In the genomic region with DNA sequence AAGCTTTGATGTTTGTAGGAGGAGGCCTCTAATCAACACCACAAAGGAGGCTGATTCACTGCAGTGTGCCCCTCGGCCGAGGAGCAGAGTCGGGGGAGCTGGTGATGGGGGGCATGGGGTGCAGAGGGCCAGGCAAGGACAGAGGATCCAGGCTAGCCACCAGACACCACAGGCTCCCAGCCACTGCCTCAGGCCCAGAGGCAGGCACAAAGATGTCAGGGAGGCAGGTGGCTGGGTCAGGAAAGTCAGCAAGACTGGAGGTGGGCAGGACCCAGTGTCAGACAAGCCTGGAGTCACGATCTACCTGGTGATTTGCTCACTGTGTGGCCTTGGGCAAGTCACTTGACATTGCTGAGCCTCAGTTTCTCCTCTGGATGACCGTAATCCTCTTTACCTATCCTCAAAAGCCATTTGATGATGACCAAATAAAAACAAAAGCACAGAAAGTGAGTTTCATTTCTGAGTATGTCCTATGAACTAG, we compare ENCODE assay signal across 22 cellular contexts.
"Had no signal": no experiment of that assay in that cellular context is flagged by ENCODE, and none has a peak within 500 bp of the region (broad histone marks: within the 10 kb centered on the region; RNA-seq: fewer than 3 reads in every experiment).

No MANE protein-coding gene starts in this region.

- H3K9me3 Mint-ChIP-seq: natural killer cell treated with Interleukin-12 subunit alpha and Interleukin-12 subunit beta and Interleukin-15 and Interleukin-18, amount 100 ng/mL, for 72 hours; stimulated activated naive CD8-positive, alpha-beta T cell treated with anti-CD3 and anti-CD28 coated beads, Interleukin-15, Interleukin-2, amounts not matched to agents 100 ng/mL and 50 ng/mL, for 24 hours had no signal

- H3K4me3 ChIP-seq: lower lobe of right lung, pancreas, right lobe of liver, thoracic aorta, tibial nerve, upper lobe of left lung had no signal

- H3K27me3 Mint-ChIP-seq: stimulated activated naive CD8-positive, alpha-beta T cell treated with anti-CD3 and anti-CD28 coated beads, Interleukin-15, Interleukin-2, amounts not matched to agents 100 ng/mL and 50 ng/mL, for 24 hours had no signal

- H3K27ac ChIP-seq: lower lobe of right lung, neutrophil, pancreas, right lobe of liver, thoracic aorta, tibial nerve, upper lobe of left lung had no signal

- H3K9me3 ChIP-seq: lower lobe of right lung, neutrophil, pancreas, right lobe of liver, thoracic aorta had no signal

- DNase-seq: dermis blood vessel endothelial cell; effector memory CD4-positive, alpha-beta T cell; erythroblast; hypothalamus; immature natural killer cell; left ventricle myocardium superior; lower lobe of right lung; naive B cell; retina; right lobe of liver; small intestine; stimulated activated CD4-positive, alpha-beta T cell treated with anti-CD3 and anti-CD28 coated beads, Interleukin-15, amount 100 ng/mL, for 24 hours; stimulated activated CD4-positive, alpha-beta T cell treated with anti-CD3 and anti-CD28 coated beads, Interleukin-2, amount 100 ng/mL, for 48 hours; stimulated activated naive B cell treated with anti-CD40 and anti-IgM and Interleukin-4, amounts not matched to agents 10 μg/mL and 1 μg/mL and 100 μg/mL, for 72 hours; upper lobe of left lung had no signal

- H3K4me3 Mint-ChIP-seq: immature natural killer cell; naive B cell; natural killer cell treated with Interleukin-12 subunit alpha and Interleukin-12 subunit beta and Interleukin-15 and Interleukin-18, amount 100 ng/mL, for 72 hours; neural crest cell; stimulated activated naive B cell treated with anti-CD40 and anti-IgM and Interleukin-4, amounts not matched to agents 10 μg/mL and 1 μg/mL and 100 μg/mL, for 72 hours; stimulated activated naive CD8-positive, alpha-beta T cell treated with anti-CD3 and anti-CD28 coated beads, Interleukin-15, Interleukin-2, amounts not matched to agents 100 ng/mL and 50 ng/mL, for 24 hours had no signal

- H3K4me1 ChIP-seq: lower lobe of right lung, pancreas, tibial nerve, upper lobe of left lung had no signal

- H3K36me3 Mint-ChIP-seq: immature natural killer cell; natural killer cell treated with Interleukin-12 subunit alpha and Interleukin-12 subunit beta and Interleukin-15 and Interleukin-18, amount 100 ng/mL, for 72 hours; stimulated activated naive B cell treated with anti-CD40 and anti-IgM and Interleukin-4, amounts not matched to agents 10 μg/mL and 1 μg/mL and 100 μg/mL, for 72 hours had no signal

- H3K27me3 ChIP-seq: pancreas, right lobe of liver, tibial nerve, upper lobe of left lung had no signal

- ATAC-seq: left ventricle myocardium superior; natural killer cell treated with Interleukin-12 subunit alpha and Interleukin-12 subunit beta and Interleukin-15 and Interleukin-18, amount 100 ng/mL, for 72 hours; pancreas; right lobe of liver; stimulated activated naive B cell treated with anti-CD40 and anti-IgM and Interleukin-4, amounts not matched to agents 10 μg/mL and 1 μg/mL and 100 μg/mL, for 72 hours had no signal

- H3K27ac Mint-ChIP-seq: immature natural killer cell; natural killer cell treated with Interleukin-12 subunit alpha and Interleukin-12 subunit beta and Interleukin-15 and Interleukin-18, amount 100 ng/mL, for 72 hours; stimulated activated naive B cell treated with anti-CD40 and anti-IgM and Interleukin-4, amounts not matched to agents 10 μg/mL and 1 μg/mL and 100 μg/mL, for 72 hours; stimulated activated naive CD8-positive, alpha-beta T cell treated with anti-CD3 and anti-CD28 coated beads, Interleukin-15, Interleukin-2, amounts not matched to agents 100 ng/mL and 50 ng/mL, for 24 hours had no signal

- H3K4me1 Mint-ChIP-seq: immature natural killer cell; naive B cell; neural crest cell; stimulated activated naive B cell treated with anti-CD40 and anti-IgM and Interleukin-4, amounts not matched to agents 10 μg/mL and 1 μg/mL and 100 μg/mL, for 72 hours had no signal

- H3K36me3 ChIP-seq: lower lobe of right lung, neutrophil, pancreas, right lobe of liver, thoracic aorta, tibial nerve, upper lobe of left lung had no signal
